Comparison of ENCODE assay signal across 8 cellular contexts in the genomic region with DNA sequence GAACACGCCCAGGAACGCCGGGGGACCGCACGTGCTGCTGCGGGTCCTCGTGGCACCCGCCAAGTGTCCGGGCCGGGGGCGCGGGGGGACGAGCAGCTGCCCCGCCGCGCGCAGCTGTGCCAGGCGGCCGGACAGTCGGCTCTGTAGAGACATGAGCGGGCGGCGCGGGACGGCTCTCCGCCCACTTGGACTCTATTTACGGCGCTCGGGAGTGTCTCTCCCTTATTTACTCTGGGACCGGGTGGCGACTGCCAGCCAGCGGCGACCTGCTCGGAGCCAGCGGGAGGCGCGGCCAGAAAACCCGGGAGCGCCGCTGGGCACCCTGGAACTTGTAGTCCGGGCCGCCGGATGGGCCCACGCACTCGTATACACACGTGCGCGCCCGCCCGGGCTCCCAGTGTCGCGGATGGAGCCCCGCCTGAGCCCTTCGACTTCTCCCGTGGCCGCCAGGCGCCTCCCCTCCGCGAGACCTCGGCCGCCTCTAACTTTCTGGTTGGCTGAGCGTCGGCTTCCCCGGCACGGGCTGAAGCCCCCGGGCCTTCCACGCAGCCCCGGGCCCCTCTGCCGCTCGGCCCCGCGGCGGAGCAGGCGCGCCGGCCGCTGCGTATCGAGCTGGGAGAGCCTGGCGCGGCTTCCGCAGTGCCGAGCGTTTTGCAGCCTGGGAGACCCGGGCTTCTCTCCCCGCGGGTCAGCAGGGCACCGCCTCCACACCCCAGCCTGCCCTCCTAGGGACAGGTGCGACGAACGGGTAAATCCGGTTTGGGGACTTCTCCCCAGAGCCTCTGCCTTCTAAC. TPM values are rescaled to one million over a fixed set of nuclear protein-coding genes. Genes with fewer than 3 reads are reported as not detected.
A peak's percentile ranks its signal among the peaks of the same experiment; 100 is the strongest.
DNase-seq lines count a peak whose midpoint lies in the region; ATAC-seq and TF ChIP-seq lines count a peak whose summit lies in the region.

A gene with protein sequence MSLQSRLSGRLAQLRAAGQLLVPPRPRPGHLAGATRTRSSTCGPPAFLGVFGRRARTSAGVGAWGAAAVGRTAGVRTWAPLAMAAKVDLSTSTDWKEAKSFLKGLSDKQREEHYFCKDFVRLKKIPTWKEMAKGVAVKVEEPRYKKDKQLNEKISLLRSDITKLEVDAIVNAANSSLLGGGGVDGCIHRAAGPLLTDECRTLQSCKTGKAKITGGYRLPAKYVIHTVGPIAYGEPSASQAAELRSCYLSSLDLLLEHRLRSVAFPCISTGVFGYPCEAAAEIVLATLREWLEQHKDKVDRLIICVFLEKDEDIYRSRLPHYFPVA (minus strand): TSS at position 272 of the 794 bp plus-strand sequence. CDS start 119 bp downstream, at position 153.

- DNase-seq in CMK (ENCODE audit: low read depth) (peak; percentile 76), HuH-7.5 (ENCODE audit: low spot score) (peak; percentile 86), PC-3 (peak; percentile 96), esophagus squamous epithelium (lab: John Stamatoyannopoulos, UW) (no peak), myocyte (ENCODE audit: low read depth) (peak; percentile 95)
- peak; percentile 89 to 91 for DNase-seq in activated T-cell treated with anti-CD3 and anti-CD28 coated beads, Interleukin-2, amount 50 U/mL, for 48 hours
- peak; percentile 71 to 86 for DNase-seq in stimulated activated effector memory CD8-positive, alpha-beta T cell treated with anti-CD3 and anti-CD28 coated beads, Interleukin-12 subunit alpha, Interleukin-12 subunit beta, amount 100 ng/mL, for 72 hours (ENCODE audit: low spot score in 2 of 2)

- H3K4me3 ChIP-seq in PC-3 (ENCODE audit: low read length) = peak within 1 kb of the TSS; percentile 71
- peak within 1 kb of the TSS; percentile 60 to 97 (median 76) for H3K4me3 ChIP-seq in esophagus squamous epithelium

- H3K9me3 ChIP-seq in PC-3 (ENCODE audit: low read length) = no peaks in the 10 kb centered on the region
- no peaks in the 10 kb centered on the region for H3K9me3 ChIP-seq in esophagus squamous epithelium

- H3K79me2 ChIP-seq in PC-3 (ENCODE audit: low read length) = peaks cover 33% of the 10 kb centered on the region

- H3K9ac ChIP-seq in PC-3 (ENCODE audit: low read length) = peak within 1 kb of the TSS; percentile 88

- H3K4me3 Mint-ChIP-seq in stimulated activated effector memory CD8-positive, alpha-beta T cell treated with anti-CD3 and anti-CD28 coated beads, Interleukin-12 subunit alpha, Interleukin-12 subunit beta, amount 100 ng/mL, for 72 hours = peak within 1 kb of the TSS; percentile 83

- no peaks in the 10 kb centered on the region for H3F3A ChIP-seq in PC-3 (ENCODE audit: low read length, unreplicated experiment)

- H3K36me3 Mint-ChIP-seq in stimulated activated effector memory CD8-positive, alpha-beta T cell treated with anti-CD3 and anti-CD28 coated beads, Interleukin-12 subunit alpha, Interleukin-12 subunit beta, amount 100 ng/mL, for 72 hours = peaks cover 5% of the 10 kb centered on the region

- H3K27ac Mint-ChIP-seq in stimulated activated effector memory CD8-positive, alpha-beta T cell treated with anti-CD3 and anti-CD28 coated beads, Interleukin-12 subunit alpha, Interleukin-12 subunit beta, amount 100 ng/mL, for 72 hours = peak within 1 kb of the TSS; percentile 78

- H3K4me1 Mint-ChIP-seq in stimulated activated effector memory CD8-positive, alpha-beta T cell treated with anti-CD3 and anti-CD28 coated beads, Interleukin-12 subunit alpha, Interleukin-12 subunit beta, amount 100 ng/mL, for 72 hours = peaks cover 13% of the 10 kb centered on the region

- peak; percentile 82 for ATAC-seq in GM21423 (IDR thresholded peaks at IDR 0.05; ENCODE audit: unreplicated experiment)
- ATAC-seq in PC-3 = peak; percentile 89
- ATAC-seq in stimulated activated effector memory CD8-positive, alpha-beta T cell treated with anti-CD3 and anti-CD28 coated beads, Interleukin-12 subunit alpha, Interleukin-12 subunit beta, amount 100 ng/mL, for 72 hours = peak; percentile 97

- WGBS in esophagus squamous epithelium, 2 donors = 0% methylated on average over 14 of the region's 92 CpGs; no CpG with 5 or more reads in 1 of the 2 donors

- H3K9me3 Mint-ChIP-seq in stimulated activated effector memory CD8-positive, alpha-beta T cell treated with anti-CD3 and anti-CD28 coated beads, Interleukin-12 subunit alpha, Interleukin-12 subunit beta, amount 100 ng/mL, for 72 hours = no peaks in the 10 kb centered on the region

- POLR2A ChIA-PET in PC-3 (lab: Charles Lee; ENCODE audit: unreplicated experiment) = interaction anchor here (0.6 to 1.0 kb wide), 2 partner anchors 15 to 565 kb away, joined by 3 read pairs; no protein-coding TSS in a partner anchor

- H3K27me3 ChIP-seq in PC-3 (ENCODE audit: low read length) (no peaks in the 10 kb centered on the region), esophagus squamous epithelium (no peaks in the 10 kb centered on the region)

- H4K20me1 ChIP-seq in PC-3 (ENCODE audit: low read length) = 0 out of 2 replicates have a peak, but pooled peaks cover 7% of the 10 kb centered on the region

- BruUV-seq in PC-3 (replicated peaks; lab: Mats Ljungman, UMichigan) = TSS peak; percentile 45

- CTCF ChIA-PET in PC-3 (lab: Charles Lee) = interaction anchor here (0.6 to 1.2 kb wide), 2 partner anchors 20 to 358 kb away, joined by 3 to 4 read pairs; a partner anchor contains a TSS

- intact Hi-C loops in PC-3 (cut with micrococcal nuclease) (loop anchor here (2.0 kb wide), 1 partner anchor 19 kb away; no protein-coding TSS in a partner anchor), esophagus squamous epithelium (cut with DNase I) (no loop called here)

- H3K4me1 ChIP-seq in PC-3 (ENCODE audit: insufficient read depth, low read length) (peaks cover 21% of the 10 kb centered on the region), esophagus squamous epithelium (peaks cover 18 to 38% (median 20%) of the 10 kb centered on the region in 3 donors)

- H3K36me3 ChIP-seq in PC-3 (ENCODE audit: low read depth, low read length) (peaks cover 5% of the 10 kb centered on the region), esophagus squamous epithelium (peaks cover 0 to 4% (median 0%) of the 10 kb centered on the region in 3 donors)

- no peak for TF ChIP-seq CTCF in PC-3 (conservative IDR thresholded peaks at IDR 0.05; ENCODE audit: low read depth, low read length)
- TF ChIP-seq CTCF in esophagus squamous epithelium (IDR thresholded peaks at IDR 0.05) = peak in 1 of 6 experiments; percentile 6

- H3K27ac ChIP-seq in PC-3 (ENCODE audit: low read length) (peak within 1 kb of the TSS; percentile 76), esophagus squamous epithelium (peak within 1 kb of the TSS; percentile 84 to 95 (median 90))

- H2AFZ ChIP-seq in PC-3 (ENCODE audit: low read length) = peak within 1 kb of the TSS; percentile 74

- peak within 1 kb of the TSS; percentile 90 for H3K4me2 ChIP-seq in PC-3 (ENCODE audit: low read length)

- peak in 3 of 4 donors; percentile 4 to 39 (median 39) for TF ChIP-seq POLR2A in esophagus squamous epithelium (IDR thresholded peaks at IDR 0.05)

- no peaks in the 10 kb centered on the region for H3K9me2 ChIP-seq in PC-3 (replicated peaks; ENCODE audit: low read length)

RNA-seq across cellular contexts. Expression of the gene that starts here (rescaled TPM):
- total RNA-seq in PC-3 (2014; rRNA removed) (71.4 and 77.1 TPM in 2 replicates), esophagus squamous epithelium (10 to 100 TPM; 10.4 to 31.5 (median 19.5) TPM), myocyte (168 and 469 TPM in 2 replicates)
- 48.9 TPM for polyA plus RNA-seq in myocyte (2012)
